ENCODE assay signal across 8 cellular contexts in genomic region chr2:75608684-75609333, GRCh38. TPM values are rescaled to one million over a fixed set of nuclear protein-coding genes. Genes with fewer than 3 reads are reported as not detected.
DNase-seq lines count a peak whose midpoint lies in the region; TF ChIP-seq lines count a peak whose summit lies in the region.

No MANE protein-coding gene starts in this region.

- no peak overlapping the region for H2AK5ac ChIP-seq in H9 (ENCODE audit: insufficient read length, low read length)

- H2BK20ac ChIP-seq in H9 (ENCODE audit: low read depth, low read length, poor library complexity, severe bottlenecking): no peak overlapping the region

- H3K4me3 ChIP-seq in MG63: no peak overlapping the region

- H3K23me2 ChIP-seq in H9 (ENCODE audit: insufficient read length, low read depth, low read length, poor library complexity, severe bottlenecking): no peaks in the 10 kb centered on the region

- no peak overlapping the region for H3K4ac ChIP-seq in H9 (ENCODE audit: low read depth, low read length)

- no peak overlapping the region for H2BK120ac ChIP-seq in H9 (ENCODE audit: low read depth, low read length, poor library complexity, severe bottlenecking)

- no peaks in the 10 kb centered on the region; a peak in 1 of 7 replicates for H3K36me3 Mint-ChIP-seq in H9 (ENCODE audit: insufficient read depth in 1 of 3, low read depth in 3 of 3)
- no peaks in the 10 kb centered on the region for H3K36me3 Mint-ChIP-seq in MCF 10A (ENCODE audit: insufficient read depth, unreplicated experiment)

- H3K9me3 ChIP-seq in H9 (ENCODE audit: control insufficient read depth, low read depth, low read length): no peaks in the 10 kb centered on the region
- H3K9me3 ChIP-seq in MG63: no peaks in the 10 kb centered on the region

- no peak overlapping the region for H3K23ac ChIP-seq in H9 (ENCODE audit: insufficient read length, low read depth, low read length)

- no peaks in the 10 kb centered on the region for H4K20me1 ChIP-seq in H9 (ENCODE audit: control insufficient read depth, insufficient read depth, insufficient read length)

- H2BK15ac ChIP-seq in H9 (ENCODE audit: low read depth, low read length): no peak overlapping the region

- H3K27me3 Mint-ChIP-seq in H9 (ENCODE audit: low read depth) (peaks cover 44% of the 10 kb centered on the region), MCF 10A (ENCODE audit: insufficient read depth, unreplicated experiment) (no peaks in the 10 kb centered on the region)

- H4K8ac ChIP-seq in H9 (replicated peaks; ENCODE audit: insufficient read length, low read depth, low read length): no peak overlapping the region

- H2BK12ac ChIP-seq in H9 (ENCODE audit: insufficient read length, low read depth, low read length): peak overlapping the region; percentile 63

- no peak overlapping the region for H2BK5ac ChIP-seq in H9 (ENCODE audit: insufficient read length, low read length)

- H3K79me2 ChIP-seq in H9 (ENCODE audit: insufficient read depth, low read length): no peaks in the 10 kb centered on the region

- H3K14ac ChIP-seq in H9 (ENCODE audit: insufficient read depth, low read length): peak overlapping the region; percentile 97

- no peaks in the 10 kb centered on the region for H3K79me1 ChIP-seq in H9 (ENCODE audit: insufficient read depth, low read depth, low read length, poor library complexity, severe bottlenecking)

- H3K27me3 ChIP-seq in H9 (ENCODE audit: insufficient read depth, low read length) (no peaks in the 10 kb centered on the region), MG63 (no peaks in the 10 kb centered on the region)

- H3K4me2 ChIP-seq in H9 (ENCODE audit: insufficient read depth, insufficient read length, low read length): peak overlapping the region; percentile 47

- WGBS in H9 (ENCODE audit: extremely low coverage, insufficient read length, low lambda C conversion rate): no CpG with 5 or more reads among the region's 25 CpGs

- H3K9me3 Mint-ChIP-seq in H9 (peaks cover 0 to 3% of the 10 kb centered on the region in 2 experiments; a peak in 2 of 5 replicates), MCF 10A (ENCODE audit: unreplicated experiment) (no peaks in the 10 kb centered on the region)

- peak overlapping the region; percentile 35 for H3K9ac ChIP-seq in H9 (ENCODE audit: extremely low read depth, insufficient read length, low read length)

- H3K4me1 Mint-ChIP-seq in H9 (peaks cover 22 to 33% of the 10 kb centered on the region in 2 experiments), MCF 10A (ENCODE audit: insufficient read depth, unreplicated experiment) (peaks cover 43% of the 10 kb centered on the region)

- H3K56ac ChIP-seq in H9 (ENCODE audit: insufficient read length, low read depth, low read length): no peak overlapping the region

- H3K27ac ChIP-seq in H9 (ENCODE audit: insufficient read length, low read depth, low read length): no peak overlapping the region

- peak overlapping the region; percentile 87 for H3K18ac ChIP-seq in H9 (ENCODE audit: insufficient read length, low read depth, low read length)

- H3K27ac Mint-ChIP-seq in H9: peak overlapping the region in 2 of 3 experiments; percentile 95; a peak in 4 of 7 replicates
- H3K27ac Mint-ChIP-seq in MCF 10A (ENCODE audit: low read depth, unreplicated experiment): no peak overlapping the region

- no TSS peak for BruUV-seq in MCF 10A (replicated peaks; lab: Mats Ljungman, UMichigan)

- peak; percentile 73 for DNase-seq in DMS 273 (lab: John Stamatoyannopoulos, UW; ENCODE audit: unreplicated experiment)
- DNase-seq in DMS 273 treated with DMSO at 0.1 percent for 48 hours (lab: John Stamatoyannopoulos, UW): no peak
- DNase-seq in H9: peak; percentile 84
- peak; percentile 46 for DNase-seq in MG63
- peak; percentile 23 for DNase-seq in T-helper 9 cell
- peak; percentile 66 for DNase-seq in MCF 10A (ENCODE audit: unreplicated experiment)
- peak; percentile 90 for DNase-seq in iPS-NIHi7 (ENCODE audit: extremely low spot score)
- DNase-seq in stimulated activated CD4-positive, alpha-beta T cell treated with anti-CD3 and anti-CD28 coated beads, Interleukin-12 subunit alpha, Interleukin-12 subunit beta, amount 100 ng/mL, for 4 hours: peak; percentile 31

- POLR2A ChIA-PET in MCF 10A (lab: Yijun Ruan, JAX): interaction anchor here (0.9 to 2.2 kb wide), 8 partner anchors 17 to 145 kb away, joined by 3 to 14 read pairs (median 6); partner anchors contain the start of gene EVA1A

- intact Hi-C loops in MCF 10A (cut with micrococcal nuclease): loop anchor here (1.0 to 10.0 kb wide), 5 partner anchors 20 to 554 kb away; partner anchors contain the start of gene EVA1A

- no peak overlapping the region for H4K91ac ChIP-seq in H9 (ENCODE audit: insufficient read length, low read depth, low read length)

- no peaks in the 10 kb centered on the region for H3K36me3 ChIP-seq in MG63

- no peak overlapping the region for H2AFZ ChIP-seq in H9 (ENCODE audit: low read length)

- CTCF ChIA-PET in MCF 10A (lab: Yijun Ruan, JAX): interaction anchor here (0.6 to 3.6 kb wide), 69 partner anchors 9 to 1364 kb away, joined by 3 to 369 read pairs (median 6); partner anchors contain the start of genes EVA1A and MRPL19

- no peak overlapping the region for H3T11ph ChIP-seq in H9 (ENCODE audit: low read length)

- no peak overlapping the region for H4K5ac ChIP-seq in H9 (ENCODE audit: insufficient read length, low read depth, low read length)

- H3K4me3 Mint-ChIP-seq in H9 (peak overlapping the region; percentile 73 to 77), MCF 10A (ENCODE audit: unreplicated experiment) (no peak overlapping the region)

- H3K4me1 ChIP-seq in H9 (ENCODE audit: insufficient read depth, low read length): no peaks in the 10 kb centered on the region

- TF ChIP-seq CTCF in H9 (conservative IDR thresholded peaks at IDR 0.05) (peak; percentile 97), MCF 10A (IDR thresholded peaks at IDR 0.05; ENCODE audit: unreplicated experiment) (peak; percentile 91)

RNA-seq across cellular contexts. Expression of gene MRPL19, which starts 37.8 kb away (rescaled TPM):
- total RNA-seq in H9 (2021) (70.0 and 73.0 TPM in 2 replicates), MCF 10A (2022) (49.1 and 65.4 TPM in 2 replicates)
- 88.1 and 139 TPM in 2 replicates for total RNA-seq in MG63 (2014; rRNA removed; shearing (Covaris generic); ENCODE audit: low replicate concordance)

RNA-seq across cellular contexts. Expression of gene EVA1A, which starts 48.1 kb away (rescaled TPM):
- total RNA-seq in H9 (2021) (0.68 and 1.7 TPM in 2 replicates), MCF 10A (2022) (7.6 and 14.4 TPM in 2 replicates)
- 47.2 and 48.6 TPM in 2 replicates for total RNA-seq in MG63 (2014; rRNA removed; shearing (Covaris generic); ENCODE audit: low replicate concordance)
